ENCODE assay signal across 6 cellular contexts in the genomic region with DNA sequence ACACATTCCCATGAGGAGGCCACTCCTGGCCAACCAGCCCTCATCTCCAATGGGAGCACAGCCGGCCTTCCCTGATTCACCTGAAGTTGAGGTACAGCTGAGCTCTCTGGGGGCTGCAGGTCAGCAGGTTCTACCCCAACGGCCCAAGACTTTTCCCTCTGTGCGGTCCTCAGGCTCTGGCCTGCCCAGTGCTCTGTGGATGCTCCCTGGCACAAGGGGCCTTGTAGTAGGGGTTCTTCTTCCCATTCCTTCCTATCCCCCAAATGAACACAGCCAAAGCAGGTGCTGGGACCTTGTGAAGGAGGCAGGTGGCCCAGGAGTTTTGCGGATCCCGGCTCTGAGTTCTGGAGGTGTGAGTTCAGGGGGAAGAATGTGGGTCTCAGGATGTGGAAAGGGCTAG.
"Had no signal": no experiment of that assay in that cellular context is flagged by ENCODE, and none has a peak within 500 bp of the region (broad histone marks: within the 10 kb centered on the region; RNA-seq: fewer than 3 reads in every experiment).

No MANE protein-coding gene starts in this region.

- DNase-seq: IMR-90, KBM-7, KG1 had no signal

- H3K9ac ChIP-seq: KMS-11 had no signal

- H3K4me2 ChIP-seq: KMS-11 had no signal

- H3K4me3 ChIP-seq: K562 had no signal

- H3K27ac ChIP-seq: HL-60, KMS-11 had no signal
